In the genomic region with DNA sequence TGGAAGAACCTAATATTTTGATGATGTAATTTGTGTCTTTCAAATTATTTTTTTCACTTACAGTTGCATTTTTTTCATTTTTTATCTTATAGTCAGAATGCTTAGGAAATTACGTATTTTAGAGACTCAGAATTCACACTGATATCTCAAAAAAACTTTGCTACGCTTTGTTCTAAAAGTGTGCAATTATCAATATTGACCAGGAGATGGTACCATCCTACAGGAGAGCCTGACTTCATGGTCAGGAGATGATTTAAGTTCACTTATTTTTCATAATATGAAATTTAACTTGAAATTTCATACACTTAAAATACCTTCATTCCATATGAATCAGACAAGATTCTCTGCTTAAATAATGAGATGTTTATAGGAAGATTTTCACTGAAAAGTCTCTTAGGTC, we compare ENCODE assay signal across 14 cellular contexts. TPM values are rescaled to one million over a fixed set of nuclear protein-coding genes. Genes with fewer than 3 reads are reported as not detected.
DNase-seq lines count a peak whose midpoint lies in the region; ATAC-seq, FAIRE-seq and TF ChIP-seq lines count a peak whose summit lies in the region.
"Not testable (repeated sequence)": the region's sequence is repeated elsewhere in the genome, so short reads cannot be mapped to it uniquely, and the experiment has no call there.
"Had no signal": no experiment of that assay in that cellular context is flagged by ENCODE, and none has a peak within 500 bp of the region (broad histone marks: within the 10 kb centered on the region; RNA-seq: fewer than 3 reads in every experiment).

No MANE protein-coding gene starts in this region.

- not testable (repeated sequence) for H3K4me1 ChIP-seq in hepatocyte (ENCODE audit: insufficient read depth)

- H4K20me1 ChIP-seq in hepatocyte (ENCODE audit: insufficient read depth, poor library complexity, severe bottlenecking) = not testable (repeated sequence)

- not testable (repeated sequence) for H3K9me2 ChIP-seq in hepatocyte (replicated peaks; ENCODE audit: insufficient read depth)

- H3K27me3 ChIP-seq in hepatocyte = not testable (repeated sequence)

- H3K4me2 ChIP-seq in hepatocyte = not testable (repeated sequence)

- FAIRE-seq in D721Med (lab: Jason Lieb, UNC) = peak; percentile 90

- not testable (repeated sequence) for H2AFZ ChIP-seq in hepatocyte

- peaks cover 21% of the 10 kb centered on the region for H3K27me3 Mint-ChIP-seq in chondrocyte (ENCODE audit: low read depth)
- not testable (repeated sequence) for H3K27me3 Mint-ChIP-seq in nephron progenitor cell (ENCODE audit: low read depth, poor library complexity)

- H3K9me3 ChIP-seq in hepatocyte (ENCODE audit: low read depth) = not testable (repeated sequence)

- peak; percentile 42 for ATAC-seq in HG03354 (IDR thresholded peaks at IDR 0.05; ENCODE audit: poor library complexity, severe bottlenecking, unreplicated experiment)

- not testable (repeated sequence) for H3K27ac ChIP-seq in hepatocyte

- H3K79me2 ChIP-seq in hepatocyte = not testable (repeated sequence)

- not testable (repeated sequence) for H3K9me3 Mint-ChIP-seq in chondrocyte (ENCODE audit: low read depth); nephron progenitor cell

- TF ChIP-seq CTCF in D721Med (IDR thresholded peaks at IDR 0.05; ENCODE audit: insufficient read depth, missing control alignments) = not testable (repeated sequence)
- TF ChIP-seq CTCF in chondrocyte (IDR thresholded peaks at IDR 0.05) (peak; percentile 63), hepatocyte (IDR thresholded peaks at IDR 0.05; ENCODE audit: poor library complexity) (peak; percentile 46), nephron progenitor cell (IDR thresholded peaks at IDR 0.05) (peak; percentile 21)

- not testable (repeated sequence) for H3K4me3 Mint-ChIP-seq in chondrocyte (ENCODE audit: unreplicated experiment); nephron progenitor cell

- not testable (repeated sequence) for DNase-seq in D721Med (ENCODE audit: insufficient read length, low spot score); chondrocyte (ENCODE audit: low spot score); hepatocyte (ENCODE audit: low spot score); nephron progenitor cell
- DNase-seq in NCI-H69 (lab: John Stamatoyannopoulos, UW) (peak; percentile 25), SKM-1 treated with dmso at 0.1 percent for 144 hours (lab: John Stamatoyannopoulos, UW; ENCODE audit: unreplicated experiment) (peak; percentile 2)

- not testable (repeated sequence) for H3K4me3 ChIP-seq in hepatocyte

- H3K4me1 Mint-ChIP-seq in chondrocyte (ENCODE audit: low read depth) = not testable (repeated sequence)
- peaks cover 32% of the 10 kb centered on the region for H3K4me1 Mint-ChIP-seq in nephron progenitor cell

- 52% methylated on average over 2 of the region's 2 CpGs for WGBS in hepatocyte (ENCODE audit: low lambda C conversion rate, missing lambda C conversion rate)

- H3K36me3 Mint-ChIP-seq in chondrocyte (ENCODE audit: low read depth); nephron progenitor cell (ENCODE audit: low read depth): not testable (repeated sequence)

- not testable (repeated sequence) for H3K36me3 ChIP-seq in hepatocyte (replicated peaks; ENCODE audit: insufficient read depth, low read depth)

- H3K27ac Mint-ChIP-seq in chondrocyte (ENCODE audit: unreplicated experiment); nephron progenitor cell: not testable (repeated sequence)

RNA-seq across cellular contexts. Expression of gene TRIM77, which starts 34.7 kb away (rescaled TPM):
- not detected in 3 replicates for total RNA-seq in chondrocyte
- not detected in 2 replicates for total RNA-seq in hepatocyte
- polyA plus RNA-seq in hepatocyte = not detected in 2 replicates
- total RNA-seq: activated CD4-positive, alpha-beta memory T cell treated with anti-CD3 and anti-CD28 coated beads for 36 hours; activated naive CD4-positive, alpha-beta T cell treated with anti-CD3 and anti-CD28 coated beads for 36 hours; dermis microvascular lymphatic vessel endothelial cell; heart right ventricle; vagina had no signal
- polyA plus RNA-seq: BJ, heart right ventricle, keratinocyte had no signal
